8 cellular contexts compared by ENCODE assay signal in genomic region chr2:62478093-62478580, GRCh38. TPM values are rescaled to one million over a fixed set of nuclear protein-coding genes. Genes with fewer than 3 reads are reported as not detected.
DNase-seq lines count a peak whose midpoint lies in the region; ATAC-seq, FAIRE-seq and TF ChIP-seq lines count a peak whose summit lies in the region.

No MANE protein-coding gene starts in this region.

- H3K4ac ChIP-seq in H1 (replicated peaks; ENCODE audit: insufficient read length, low read depth, low read length) (no peak overlapping the region), mesenchymal stem cell (ENCODE audit: low read depth in 1 of 2, low read length in 2 of 2) (peak overlapping the region in 1 of 2 experiments; percentile 30)

- H3K56ac ChIP-seq in H1 (replicated peaks; ENCODE audit: insufficient read length, low read depth, low read length): no peak overlapping the region

- H3K23me2 ChIP-seq in H1 (ENCODE audit: low read depth, low read length): no peaks in the 10 kb centered on the region

- H2BK20ac ChIP-seq in H1 (ENCODE audit: low read length): no peak overlapping the region

- H2BK5ac ChIP-seq in H1 (ENCODE audit: low read depth, low read length) (peak overlapping the region; percentile 40; the same call in 1 of the 2 replicates), mesenchymal stem cell (ENCODE audit: low read depth, low read length, poor library complexity, severe bottlenecking) (no peak overlapping the region)

- H2AK5ac ChIP-seq in H1 (ENCODE audit: low read depth, low read length) (0 out of 2 replicates have a peak overlapping the region, but pooled peaks have one; percentile 1), mesenchymal stem cell (ENCODE audit: low read length, severe bottlenecking) (no peak overlapping the region)

- H4K91ac ChIP-seq in H1 (replicated peaks; ENCODE audit: insufficient read length, low read length): no peak overlapping the region
- peak overlapping the region; percentile 57 for H4K91ac ChIP-seq in mesenchymal stem cell (ENCODE audit: low read length)

- H3K9ac ChIP-seq in H1 (replicated peaks in 1 of 4; ENCODE audit: extremely low read depth in 1 of 4, low read depth in 3 of 4, low read length in 3 of 4) (no peak overlapping the region), mesenchymal stem cell (ENCODE audit: low read length) (peak overlapping the region; percentile 74)

- no peak overlapping the region for H4K5ac ChIP-seq in H1 (ENCODE audit: insufficient read length, low read depth, low read length)

- H2AFZ ChIP-seq in H1 (ENCODE audit: low read length): peak overlapping the region; percentile 73
- peak overlapping the region; percentile 33 for H2AFZ ChIP-seq in mesenchymal stem cell (ENCODE audit: low read depth, low read length)

- DNase-seq in AG08395 (ENCODE audit: low spot score) (peak; percentile 20), NB4 (ENCODE audit: low read depth) (peak; percentile 77), H1 (ENCODE audit: low read depth in 1 of 2, low spot score in 2 of 2) (no peak), mesenchymal stem cell (peak; percentile 52), HK-2 (ENCODE audit: unreplicated experiment) (no peak)
- no peak for DNase-seq in stimulated activated naive CD8-positive, alpha-beta T cell treated with anti-CD3 and anti-CD28 coated beads, Interleukin-15, Interleukin-2, amounts not matched to agents 100 U/mL and 50 U/mL, for 24 hours

- H3K14ac ChIP-seq in H1 (ENCODE audit: insufficient read length): no peak overlapping the region
- H3K14ac ChIP-seq in mesenchymal stem cell (ENCODE audit: low read length in 2 of 2): no peak overlapping the region

- WGBS in H1 (ENCODE audit: extremely low coverage in 1 of 2, insufficient coverage in 1 of 2, insufficient read length in 1 of 2, insufficient replicate concordance in 2 of 2, low coverage in 1 of 2, low lambda C conversion rate in 2 of 2, missing lambda C conversion rate in 1 of 2), 2 experiments: 78% methylated on average over 3 of the region's 3 CpGs; no CpG with 5 or more reads in 1 of the 2 experiments
- 9% methylated on average over 3 of the region's 3 CpGs for WGBS in mesenchymal stem cell

- H3K9me3 ChIP-seq in H1 (ENCODE audit: insufficient read depth in 2 of 2, low read depth in 1 of 2, low read length in 1 of 2): no peaks in the 10 kb centered on the region
- no peaks in the 10 kb centered on the region for H3K9me3 ChIP-seq in mesenchymal stem cell (ENCODE audit: control insufficient read depth, low read length)

- no peak overlapping the region for H4K8ac ChIP-seq in H1 (ENCODE audit: extremely low read depth, insufficient read depth, low read length)
- H4K8ac ChIP-seq in mesenchymal stem cell (ENCODE audit: low read length): peak overlapping the region; percentile 49

- no peak overlapping the region for H3K4me2 ChIP-seq in H1 (ENCODE audit: insufficient read depth in 1 of 2, low read depth in 2 of 2, low read length in 2 of 2)
- no peak overlapping the region for H3K4me2 ChIP-seq in mesenchymal stem cell (ENCODE audit: low read length, poor library complexity, severe bottlenecking)

- peaks cover 7 to 17% (median 11%) of the 10 kb centered on the region in 4 experiments for H3K4me1 ChIP-seq in H1 (replicated peaks in 1 of 4; ENCODE audit: control insufficient read depth in 3 of 4, insufficient read depth in 4 of 4, low read length in 3 of 4)
- H3K4me1 ChIP-seq in mesenchymal stem cell (ENCODE audit: control insufficient read depth, insufficient read depth, low read depth, low read length): peaks cover 14% of the 10 kb centered on the region

- no peak for TF ChIP-seq POLR2A in NB4 (IDR thresholded peaks at IDR 0.05; ENCODE audit: extremely low read depth, insufficient read length)
- TF ChIP-seq POLR2A in H1 (IDR thresholded peaks at IDR 0.05; ENCODE audit: control extremely low read depth in 1 of 2, low read depth in 2 of 2, low read length in 2 of 2): no peak

- no peak overlapping the region for H3K23ac ChIP-seq in H1 (ENCODE audit: insufficient read length)
- H3K23ac ChIP-seq in mesenchymal stem cell (ENCODE audit: low read length in 2 of 2): no peak overlapping the region

- H3K79me1 ChIP-seq in H1 (ENCODE audit: low read depth, low read length) (no peaks in the 10 kb centered on the region; the same call in 1 of the 2 replicates), mesenchymal stem cell (replicated peaks; ENCODE audit: low read length, poor library complexity, severe bottlenecking) (no peaks in the 10 kb centered on the region)

- POLR2A ChIA-PET in H1 (lab: Charles Lee; ENCODE audit: partially characterized antibody): interaction anchor here (0.8 to 1.0 kb wide), 2 partner anchors 12 to 28 kb away, joined by 3 read pairs; partner anchors contain the start of gene TMEM17

- H3K27ac ChIP-seq in H1 (ENCODE audit: low read depth, low read length) (no peak overlapping the region), mesenchymal stem cell (ENCODE audit: low read length, poor library complexity, severe bottlenecking) (no peak overlapping the region)

- H2BK120ac ChIP-seq in H1 (replicated peaks; ENCODE audit: low read depth, low read length) (no peak overlapping the region), mesenchymal stem cell (ENCODE audit: low read depth, low read length) (peak overlapping the region; percentile 54)

- no peak for TF ChIP-seq RAD21 in H1 (IDR thresholded peaks at IDR 0.05 in 1 of 2, conservative IDR thresholded peaks at IDR 0.05 in 1 of 2; ENCODE audit: low read depth in 2 of 2, low read length in 2 of 2)

- CTCF ChIA-PET in H1 (lab: Charles Lee; ENCODE audit: partially characterized antibody): interaction anchor here (0.7 to 4.1 kb wide), 7 partner anchors 10 to 310 kb away, joined by 3 to 22 read pairs (median 11); no protein-coding TSS in a partner anchor

- no peak overlapping the region for H3K18ac ChIP-seq in H1 (ENCODE audit: extremely low read depth, low read length)
- peak overlapping the region; percentile 35 to 83 for H3K18ac ChIP-seq in mesenchymal stem cell (ENCODE audit: low read depth in 1 of 2, low read length in 2 of 2)

- H4K20me1 ChIP-seq in H1 (replicated peaks in 1 of 2; ENCODE audit: control insufficient read depth in 1 of 2, insufficient read depth in 2 of 2, low read length in 2 of 2): no peaks in the 10 kb centered on the region

- H3K36me3 ChIP-seq in H1 (ENCODE audit: control insufficient read depth in 2 of 4, insufficient read depth in 4 of 4, low read length in 3 of 4): no peaks in the 10 kb centered on the region
- no peaks in the 10 kb centered on the region for H3K36me3 ChIP-seq in mesenchymal stem cell (ENCODE audit: control insufficient read depth in 1 of 2, insufficient read depth in 2 of 2, low read depth in 1 of 2, low read length in 2 of 2)

- no peaks in the 10 kb centered on the region for H3K79me2 ChIP-seq in H1 (ENCODE audit: control insufficient read depth in 1 of 2, insufficient read depth in 2 of 2, low read length in 2 of 2)

- H3K4me3 ChIP-seq in NB4 (ENCODE audit: low read depth, low read length): no peak overlapping the region
- no peak overlapping the region for H3K4me3 ChIP-seq in H1 (ENCODE audit: extremely low read depth in 1 of 4, insufficient read depth in 2 of 4, low read depth in 3 of 4, low read length in 4 of 4)
- peak overlapping the region in 1 of 2 experiments; percentile 51 for H3K4me3 ChIP-seq in mesenchymal stem cell (ENCODE audit: insufficient read depth in 1 of 2, low read depth in 1 of 2, low read length in 2 of 2)

- no peak for ATAC-seq in GM18868 (IDR thresholded peaks at IDR 0.05; ENCODE audit: unreplicated experiment)
- ATAC-seq in stimulated activated naive CD8-positive, alpha-beta T cell treated with anti-CD3 and anti-CD28 coated beads, Interleukin-15, Interleukin-2, amounts not matched to agents 100 U/mL and 50 U/mL, for 24 hours: no peak
- no peak for ATAC-seq in GM19324 (IDR thresholded peaks at IDR 0.05; ENCODE audit: low FRiP score, unreplicated experiment)

- no peak for FAIRE-seq in H1 (lab: Jason Lieb, UNC)

- no peaks in the 10 kb centered on the region for H3K27me3 ChIP-seq in H1 (replicated peaks in 1 of 4; ENCODE audit: control insufficient read depth in 3 of 4, extremely low read depth in 1 of 4, insufficient read depth in 3 of 4, low read length in 3 of 4)
- no peaks in the 10 kb centered on the region for H3K27me3 ChIP-seq in mesenchymal stem cell (ENCODE audit: control insufficient read depth in 1 of 2, insufficient read depth in 1 of 2, low read length in 2 of 2)

- TF ChIP-seq EP300 in H1 (IDR thresholded peaks at IDR 0.05; ENCODE audit: borderline replicate concordance in 1 of 2, low read depth in 2 of 2, low read length in 2 of 2): no peak

- TF ChIP-seq CTCF in NB4 (IDR thresholded peaks at IDR 0.05; ENCODE audit: low read depth, low read length) (no peak), H1 (IDR thresholded peaks at IDR 0.05; ENCODE audit: control extremely low read depth in 1 of 3, insufficient read depth in 1 of 3, low read depth in 1 of 3, low read length in 3 of 3) (no peak)

- H2BK12ac ChIP-seq in H1 (ENCODE audit: low read depth, low read length): peak overlapping the region; percentile 28; the same call in 1 of the 2 replicates
- no peak overlapping the region for H2BK12ac ChIP-seq in mesenchymal stem cell (ENCODE audit: low read length in 2 of 2)

- peak overlapping the region; percentile 24; the same call in 1 of the 2 replicates for H2BK15ac ChIP-seq in H1 (ENCODE audit: low read length)
- no peak overlapping the region for H2BK15ac ChIP-seq in mesenchymal stem cell (ENCODE audit: low read depth, poor library complexity, severe bottlenecking)

TF ChIP-seq in H1, 55 proteins besides CTCF, POLR2A, EP300 and RAD21 (continues in another document):
- TF ChIP-seq CEBPB (IDR thresholded peaks at IDR 0.05; ENCODE audit: low read depth, low read length) (no peak), SP2 (IDR thresholded peaks at IDR 0.05; ENCODE audit: low read length) (no peak), E2F6 (IDR thresholded peaks at IDR 0.05) (no peak), ASH2L (IDR thresholded peaks at IDR 0.05; ENCODE audit: low read length) (no peak), RXRA (IDR thresholded peaks at IDR 0.05; ENCODE audit: insufficient read depth, low read depth, low read length) (no peak)

RNA-seq across cellular contexts. Expression of gene TMEM17, which starts 27.9 kb away (rescaled TPM):
- 0.69 and 0.99 TPM in 2 replicates for total RNA-seq in H1 (2021; fragmentation: NEBNext Ultra II Directional; extraction: Animal tissue kit (Norgen Biotek cat#: 25700))
- 0.89 and 1.2 TPM in 2 replicates for polyA plus RNA-seq in H1 (2011; rRNA removed)
- 1.7 TPM for polyA plus RNA-seq in H1 (2011; cell fraction: cytosol; rRNA removed)
- 0.67 TPM for polyA plus RNA-seq in H1 (2011; cell fraction: nucleus; rRNA removed)
- polyA plus RNA-seq in H1 (2012, experiment 1 of 2): 0.69 to 0.93 TPM (median 0.75 TPM) in 4 replicates
- polyA plus RNA-seq in H1 (2012, experiment 2 of 2): 0.20 TPM
- polyA plus RNA-seq in H1 (2013, experiment 1 of 2): 1.1 TPM
- polyA plus RNA-seq in H1 (2013, experiment 2 of 2): 1.2 TPM
- 0.76 and 1.3 TPM in 2 replicates for polyA minus RNA-seq in H1 (2011; rRNA and poly(A)+ RNA removed)
- not detected for polyA minus RNA-seq in H1 (2011; cell fraction: cytosol; rRNA and poly(A)+ RNA removed)
- 3.1 TPM for polyA minus RNA-seq in H1 (2011; cell fraction: nucleus; rRNA and poly(A)+ RNA removed)
- polyA plus RNA-seq in mesenchymal stem cell (2013, experiment 1 of 2): 2.8 TPM
- polyA plus RNA-seq in mesenchymal stem cell (2013, experiment 2 of 2): 2.8 TPM

Comparison
In these comparisons a context has a peak if more than half of its experiments do, and no peak if none do; other contexts are left out.
1. DNase-seq: peak in AG08395 (single experiment), NB4 (single experiment) and mesenchymal stem cell (single experiment); none in H1 (0 of 2), stimulated activated naive CD8-positive, alpha-beta T cell treated with anti-CD3 and anti-CD28 coated beads, Interleukin-15, Interleukin-2, amounts not matched to agents 100 U/mL and 50 U/mL, for 24 hours (single experiment) and HK-2 (single experiment).